In the genomic region with DNA sequence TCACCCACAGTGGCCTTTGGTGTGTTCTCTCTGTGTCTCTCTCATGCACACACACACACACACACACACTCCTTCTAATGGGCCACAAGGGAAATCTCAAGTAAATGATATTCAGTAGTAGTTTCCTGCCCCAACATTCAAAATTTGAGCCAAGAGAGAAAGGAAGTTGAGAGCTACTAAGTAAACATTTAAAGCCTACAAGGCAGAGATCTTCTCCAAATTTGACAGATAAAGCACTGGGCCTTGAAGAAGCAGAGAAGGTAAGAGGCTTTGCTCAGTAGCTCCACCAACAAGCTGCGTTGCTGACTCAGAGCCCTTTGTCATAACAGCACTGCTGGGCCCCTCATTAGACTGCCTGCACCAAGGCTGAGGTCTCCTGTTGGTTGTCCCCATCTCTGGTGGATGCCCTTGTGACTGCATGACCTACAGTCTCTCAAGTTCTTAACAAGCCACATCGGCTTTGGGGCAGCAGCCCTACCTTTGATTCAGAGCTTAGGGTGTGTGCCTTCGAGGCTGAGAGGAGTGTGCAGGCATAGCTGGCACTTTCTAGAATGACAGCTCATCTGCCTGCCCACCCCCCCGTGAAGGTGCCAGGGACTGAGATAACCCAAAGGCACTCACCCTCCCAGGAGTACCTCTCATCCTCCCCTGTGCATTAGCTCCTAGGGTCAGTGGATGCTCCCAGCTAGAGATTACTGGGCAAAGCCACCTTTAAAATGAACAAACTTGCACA, we compare ENCODE assay signal across 1 cellular context.
TF ChIP-seq lines count a peak whose summit lies in the region.

No MANE protein-coding gene starts in this region.

TF ChIP-seq in WTC11, 78 proteins besides CTCF, POLR2A, EP300 and RAD21 (continued from another document):
- TF ChIP-seq, protein P1, sequence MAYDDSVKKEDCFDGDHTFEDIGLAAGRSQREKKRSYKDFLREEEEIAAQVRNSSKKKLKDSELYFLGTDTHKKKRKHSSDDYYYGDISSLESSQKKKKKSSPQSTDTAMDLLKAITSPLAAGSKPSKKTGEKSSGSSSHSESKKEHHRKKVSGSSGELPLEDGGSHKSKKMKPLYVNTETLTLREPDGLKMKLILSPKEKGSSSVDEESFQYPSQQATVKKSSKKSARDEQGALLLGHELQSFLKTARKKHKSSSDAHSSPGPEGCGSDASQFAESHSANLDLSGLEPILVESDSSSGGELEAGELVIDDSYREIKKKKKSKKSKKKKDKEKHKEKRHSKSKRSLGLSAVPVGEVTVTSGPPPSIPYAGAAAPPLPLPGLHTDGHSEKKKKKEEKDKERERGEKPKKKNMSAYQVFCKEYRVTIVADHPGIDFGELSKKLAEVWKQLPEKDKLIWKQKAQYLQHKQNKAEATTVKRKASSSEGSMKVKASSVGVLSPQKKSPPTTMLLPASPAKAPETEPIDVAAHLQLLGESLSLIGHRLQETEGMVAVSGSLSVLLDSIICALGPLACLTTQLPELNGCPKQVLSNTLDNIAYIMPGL (CRISPR knock-in tag; IDR thresholded peaks at IDR 0.05), result no peak
